1 cellular context compared by ENCODE assay signal in genomic region chr15:29734917-29735572, GRCh38.
TF ChIP-seq lines count a peak whose summit lies in the region.

No MANE protein-coding gene starts in this region.

TF ChIP-seq in GM23338, 12 proteins besides CTCF, POLR2A, EP300 and RAD21 (continued from another document):
- TF ChIP-seq, protein P1, sequence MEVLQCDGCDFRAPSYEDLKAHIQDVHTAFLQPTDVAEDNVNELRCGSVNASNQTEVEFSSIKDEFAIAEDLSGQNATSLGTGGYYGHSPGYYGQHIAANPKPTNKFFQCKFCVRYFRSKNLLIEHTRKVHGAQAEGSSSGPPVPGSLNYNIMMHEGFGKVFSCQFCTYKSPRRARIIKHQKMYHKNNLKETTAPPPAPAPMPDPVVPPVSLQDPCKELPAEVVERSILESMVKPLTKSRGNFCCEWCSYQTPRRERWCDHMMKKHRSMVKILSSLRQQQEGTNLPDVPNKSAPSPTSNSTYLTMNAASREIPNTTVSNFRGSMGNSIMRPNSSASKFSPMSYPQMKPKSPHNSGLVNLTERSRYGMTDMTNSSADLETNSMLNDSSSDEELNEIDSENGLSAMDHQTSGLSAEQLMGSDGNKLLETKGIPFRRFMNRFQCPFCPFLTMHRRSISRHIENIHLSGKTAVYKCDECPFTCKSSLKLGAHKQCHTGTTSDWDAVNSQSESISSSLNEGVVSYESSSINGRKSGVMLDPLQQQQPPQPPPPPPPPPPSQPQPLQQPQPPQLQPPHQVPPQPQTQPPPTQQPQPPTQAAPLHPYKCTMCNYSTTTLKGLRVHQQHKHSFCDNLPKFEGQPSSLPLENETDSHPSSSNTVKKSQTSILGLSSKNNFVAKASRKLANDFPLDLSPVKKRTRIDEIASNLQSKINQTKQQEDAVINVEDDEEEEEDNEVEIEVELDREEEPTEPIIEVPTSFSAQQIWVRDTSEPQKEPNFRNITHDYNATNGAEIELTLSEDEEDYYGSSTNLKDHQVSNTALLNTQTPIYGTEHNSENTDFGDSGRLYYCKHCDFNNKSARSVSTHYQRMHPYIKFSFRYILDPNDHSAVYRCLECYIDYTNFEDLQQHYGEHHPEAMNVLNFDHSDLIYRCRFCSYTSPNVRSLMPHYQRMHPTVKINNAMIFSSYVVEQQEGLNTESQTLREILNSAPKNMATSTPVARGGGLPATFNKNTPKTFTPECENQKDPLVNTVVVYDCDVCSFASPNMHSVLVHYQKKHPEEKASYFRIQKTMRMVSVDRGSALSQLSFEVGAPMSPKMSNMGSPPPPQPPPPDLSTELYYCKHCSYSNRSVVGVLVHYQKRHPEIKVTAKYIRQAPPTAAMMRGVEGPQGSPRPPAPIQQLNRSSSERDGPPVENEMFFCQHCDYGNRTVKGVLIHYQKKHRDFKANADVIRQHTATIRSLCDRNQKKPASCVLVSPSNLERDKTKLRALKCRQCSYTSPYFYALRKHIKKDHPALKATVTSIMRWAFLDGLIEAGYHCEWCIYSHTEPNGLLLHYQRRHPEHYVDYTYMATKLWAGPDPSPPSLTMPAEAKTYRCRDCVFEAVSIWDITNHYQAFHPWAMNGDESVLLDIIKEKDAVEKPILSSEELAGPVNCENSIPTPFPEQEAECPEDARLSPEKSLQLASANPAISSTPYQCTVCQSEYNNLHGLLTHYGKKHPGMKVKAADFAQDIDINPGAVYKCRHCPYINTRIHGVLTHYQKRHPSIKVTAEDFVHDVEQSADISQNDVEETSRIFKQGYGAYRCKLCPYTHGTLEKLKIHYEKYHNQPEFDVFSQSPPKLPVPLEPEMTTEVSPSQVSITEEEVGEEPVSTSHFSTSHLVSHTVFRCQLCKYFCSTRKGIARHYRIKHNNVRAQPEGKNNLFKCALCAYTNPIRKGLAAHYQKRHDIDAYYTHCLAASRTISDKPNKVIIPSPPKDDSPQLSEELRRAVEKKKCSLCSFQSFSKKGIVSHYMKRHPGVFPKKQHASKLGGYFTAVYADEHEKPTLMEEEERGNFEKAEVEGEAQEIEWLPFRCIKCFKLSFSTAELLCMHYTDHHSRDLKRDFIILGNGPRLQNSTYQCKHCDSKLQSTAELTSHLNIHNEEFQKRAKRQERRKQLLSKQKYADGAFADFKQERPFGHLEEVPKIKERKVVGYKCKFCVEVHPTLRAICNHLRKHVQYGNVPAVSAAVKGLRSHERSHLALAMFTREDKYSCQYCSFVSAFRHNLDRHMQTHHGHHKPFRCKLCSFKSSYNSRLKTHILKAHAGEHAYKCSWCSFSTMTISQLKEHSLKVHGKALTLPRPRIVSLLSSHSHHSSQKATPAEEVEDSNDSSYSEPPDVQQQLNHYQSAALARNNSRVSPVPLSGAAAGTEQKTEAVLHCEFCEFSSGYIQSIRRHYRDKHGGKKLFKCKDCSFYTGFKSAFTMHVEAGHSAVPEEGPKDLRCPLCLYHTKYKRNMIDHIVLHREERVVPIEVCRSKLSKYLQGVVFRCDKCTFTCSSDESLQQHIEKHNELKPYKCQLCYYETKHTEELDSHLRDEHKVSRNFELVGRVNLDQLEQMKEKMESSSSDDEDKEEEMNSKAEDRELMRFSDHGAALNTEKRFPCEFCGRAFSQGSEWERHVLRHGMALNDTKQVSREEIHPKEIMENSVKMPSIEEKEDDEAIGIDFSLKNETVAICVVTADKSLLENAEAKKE (CRISPR knock-in tag; IDR thresholded peaks at IDR 0.05) = no peak
- TF ChIP-seq ZNF331 (CRISPR knock-in tag; IDR thresholded peaks at IDR 0.05; ENCODE audit: low read depth) (no peak), EZH2phosphoT487 (IDR thresholded peaks at IDR 0.05; ENCODE audit: unreplicated experiment) (no peak), REST (IDR thresholded peaks at IDR 0.05; ENCODE audit: unreplicated experiment) (no peak), ZNF114 (CRISPR knock-in tag; IDR thresholded peaks at IDR 0.05) (no peak)
